ENCODE assay signal across 20 cellular contexts in genomic region chr5:138210985-138211384, GRCh38. TPM values are rescaled to one million over a fixed set of nuclear protein-coding genes. Genes with fewer than 3 reads are reported as not detected.
DNase-seq lines count a peak whose midpoint lies in the region; ATAC-seq and TF ChIP-seq lines count a peak whose summit lies in the region.
"Had no signal": no experiment of that assay in that cellular context is flagged by ENCODE, and none has a peak within 500 bp of the region (broad histone marks: within the 10 kb centered on the region; RNA-seq: fewer than 3 reads in every experiment).

No MANE protein-coding gene starts in this region.

- H3K27ac Mint-ChIP-seq in activated naive CD4-positive, alpha-beta T cell treated with anti-CD3 and anti-CD28 coated beads, Interleukin-2, amount 10 ng/mL, durations not matched to agents 7 days and 5 days = no peak overlapping the region
- H3K27ac Mint-ChIP-seq in GM23338 (no peak overlapping the region), neural crest cell (ENCODE audit: unreplicated experiment) (no peak overlapping the region)
- H3K27ac Mint-ChIP-seq in activated naive CD8-positive, alpha-beta T cell treated with anti-CD3 and anti-CD28 coated beads, Interleukin-2, amount 50 U/mL, for 24 hours = no peak overlapping the region
- H3K27ac Mint-ChIP-seq: endodermal cell had no signal

- TF ChIP-seq CTCF in GM23338 (conservative IDR thresholded peaks at IDR 0.05; ENCODE audit: low read depth in 2 of 2) (no peak), neural crest cell (conservative IDR thresholded peaks at IDR 0.05) (no peak)

- H2AFZ ChIP-seq in GM23338 = no peak overlapping the region

- H3K9me2 ChIP-seq in GM23338 (ENCODE audit: insufficient read depth) = no peaks in the 10 kb centered on the region

- H3F3A ChIP-seq in GM23338 (replicated peaks; ENCODE audit: low read depth) = no peaks in the 10 kb centered on the region

- ATAC-seq in GM23338 = no peak
- ATAC-seq in activated naive CD8-positive, alpha-beta T cell treated with anti-CD3 and anti-CD28 coated beads, Interleukin-2, amount 50 U/mL, for 24 hours = no peak
- ATAC-seq: heart right ventricle had no signal

- peaks cover 5% of the 10 kb centered on the region; the same call in 1 of the 2 replicates for H3K4me1 ChIP-seq in GM23338 (ENCODE audit: insufficient read depth)

- H3K79me2 ChIP-seq in GM23338 (replicated peaks; ENCODE audit: insufficient read depth) = peaks cover 68% of the 10 kb centered on the region

- no peak for DNase-seq in activated naive CD4-positive, alpha-beta T cell treated with anti-CD3 and anti-CD28 coated beads, Interleukin-2, amount 10 ng/mL, durations not matched to agents 7 days and 5 days
- no peak for DNase-seq in activated naive CD4-positive, alpha-beta T cell treated with anti-CD3 and anti-CD28 coated beads, Interleukin-2, amount 50 U/mL, for 16 hours
- no peak for DNase-seq in GM23338 (ENCODE audit: low spot score)
- no peak for DNase-seq in activated naive CD8-positive, alpha-beta T cell treated with anti-CD3 and anti-CD28 coated beads, Interleukin-2, amount 50 U/mL, for 24 hours
- no peak for DNase-seq in neural crest cell (ENCODE audit: low read depth, low spot score)
- no peak for DNase-seq in NK-92 (lab: John Stamatoyannopoulos, UW; ENCODE audit: unreplicated experiment)
- no peak for DNase-seq in NCI-H2227 (lab: John Stamatoyannopoulos, UW; ENCODE audit: unreplicated experiment)
- no peak for DNase-seq in hypothalamus (lab: John Stamatoyannopoulos, UW)
- DNase-seq: activated CD4-positive, alpha-beta T cell treated with anti-CD3 and anti-CD28 coated beads, Interleukin-2, amount 50 U/mL, for 4 hours; activated effector memory CD4-positive, alpha-beta T cell treated with anti-CD3 and anti-CD28 coated beads, Interleukin-2, amount 50 U/mL, for 16 hours; Calu3; colonic mucosa; endodermal cell; heart right ventricle; IMR-90; NCI-H187 treated with DMSO at 0.1 percent for 48 hours; NCI-H510A treated with DMSO at 0.1 percent for 48 hours; stimulated activated naive CD4-positive, alpha-beta T cell treated with Interleukin-2 at 50 U/mL for 16 hours had no signal

- no peak overlapping the region for H3K27ac ChIP-seq in GM23338 (ENCODE audit: low read depth)
- H3K27ac ChIP-seq: colonic mucosa, heart right ventricle, HL-60, tibial nerve had no signal

- H3K4me3 Mint-ChIP-seq in activated naive CD4-positive, alpha-beta T cell treated with anti-CD3 and anti-CD28 coated beads, Interleukin-2, amount 10 ng/mL, durations not matched to agents 7 days and 5 days = peak overlapping the region; percentile 53
- H3K4me3 Mint-ChIP-seq in GM23338 (peak overlapping the region; percentile 50), neural crest cell (peak overlapping the region; percentile 77)
- peak overlapping the region; percentile 9 for H3K4me3 Mint-ChIP-seq in activated naive CD8-positive, alpha-beta T cell treated with anti-CD3 and anti-CD28 coated beads, Interleukin-2, amount 50 U/mL, for 24 hours

- H3K9me3 Mint-ChIP-seq in activated naive CD4-positive, alpha-beta T cell treated with anti-CD3 and anti-CD28 coated beads, Interleukin-2, amount 10 ng/mL, durations not matched to agents 7 days and 5 days = no peaks in the 10 kb centered on the region
- H3K9me3 Mint-ChIP-seq in GM23338 (no peaks in the 10 kb centered on the region; the same call in 2 of the 3 replicates), neural crest cell (no peaks in the 10 kb centered on the region)
- H3K9me3 Mint-ChIP-seq in activated naive CD8-positive, alpha-beta T cell treated with anti-CD3 and anti-CD28 coated beads, Interleukin-2, amount 50 U/mL, for 24 hours = no peaks in the 10 kb centered on the region
- H3K9me3 Mint-ChIP-seq: endodermal cell had no signal

- H4K20me1 ChIP-seq in GM23338 (replicated peaks; ENCODE audit: insufficient read depth) = no peaks in the 10 kb centered on the region; the same call in 1 of the 2 replicates

- H3K4me2 ChIP-seq in GM23338 = no peak overlapping the region

- no peak overlapping the region for H3K4me3 ChIP-seq in GM23338
- H3K4me3 ChIP-seq: colonic mucosa, tibial nerve had no signal

- H3K27me3 Mint-ChIP-seq in activated naive CD4-positive, alpha-beta T cell treated with anti-CD3 and anti-CD28 coated beads, Interleukin-2, amount 10 ng/mL, durations not matched to agents 7 days and 5 days = no peaks in the 10 kb centered on the region
- H3K27me3 Mint-ChIP-seq in GM23338 (ENCODE audit: insufficient read depth, low read depth, poor library complexity) = peaks cover 10% of the 10 kb centered on the region
- H3K27me3 Mint-ChIP-seq in activated naive CD8-positive, alpha-beta T cell treated with anti-CD3 and anti-CD28 coated beads, Interleukin-2, amount 50 U/mL, for 24 hours = no peaks in the 10 kb centered on the region
- H3K27me3 Mint-ChIP-seq in neural crest cell (ENCODE audit: low read depth) = no peaks in the 10 kb centered on the region

- peaks cover 5% of the 10 kb centered on the region; the same call in 1 of the 2 replicates for H3K36me3 ChIP-seq in GM23338 (ENCODE audit: insufficient read depth)
- H3K36me3 ChIP-seq: colonic mucosa had no signal

- H3K27me3 ChIP-seq in GM23338 (ENCODE audit: insufficient read depth) = no peaks in the 10 kb centered on the region
- H3K27me3 ChIP-seq: colonic mucosa, heart right ventricle, tibial nerve had no signal

- peaks cover 25% of the 10 kb centered on the region for H3K4me1 Mint-ChIP-seq in activated naive CD4-positive, alpha-beta T cell treated with anti-CD3 and anti-CD28 coated beads, Interleukin-2, amount 10 ng/mL, durations not matched to agents 7 days and 5 days
- peaks cover 6% of the 10 kb centered on the region; the same call in 2 of the 3 replicates for H3K4me1 Mint-ChIP-seq in GM23338
- H3K4me1 Mint-ChIP-seq in activated naive CD8-positive, alpha-beta T cell treated with anti-CD3 and anti-CD28 coated beads, Interleukin-2, amount 50 U/mL, for 24 hours = peaks cover 26% of the 10 kb centered on the region
- peaks cover 24% of the 10 kb centered on the region for H3K4me1 Mint-ChIP-seq in neural crest cell

- CTCF ChIA-PET in activated naive CD4-positive, alpha-beta T cell treated with anti-CD3 and anti-CD28 coated beads, Interleukin-2, amount 10 ng/mL, durations not matched to agents 7 days and 5 days (lab: Charles Lee) = no interaction called here

- H3K36me3 Mint-ChIP-seq in activated naive CD4-positive, alpha-beta T cell treated with anti-CD3 and anti-CD28 coated beads, Interleukin-2, amount 10 ng/mL, durations not matched to agents 7 days and 5 days = peaks cover 14% of the 10 kb centered on the region
- H3K36me3 Mint-ChIP-seq in GM23338 (ENCODE audit: low read depth) (peaks cover 11% of the 10 kb centered on the region; the same call in 2 of the 3 replicates), neural crest cell (ENCODE audit: low read depth) (no peaks in the 10 kb centered on the region)
- H3K36me3 Mint-ChIP-seq in activated naive CD8-positive, alpha-beta T cell treated with anti-CD3 and anti-CD28 coated beads, Interleukin-2, amount 50 U/mL, for 24 hours (ENCODE audit: low read depth) = peaks cover 3% of the 10 kb centered on the region

TF ChIP-seq in GM23338, 12 proteins besides CTCF, POLR2A, EP300 and RAD21 (continues in another document):
- TF ChIP-seq CREB1 (CRISPR knock-in tag; IDR thresholded peaks at IDR 0.05; ENCODE audit: low read depth) = no peak
- TF ChIP-seq STAT1 (IDR thresholded peaks at IDR 0.05; ENCODE audit: unreplicated experiment) = no peak
- no peak for TF ChIP-seq JUNB (IDR thresholded peaks at IDR 0.05; ENCODE audit: unreplicated experiment)
- no peak for TF ChIP-seq REST (IDR thresholded peaks at IDR 0.05; ENCODE audit: unreplicated experiment)
- no peak for TF ChIP-seq EZH2phosphoT487 (IDR thresholded peaks at IDR 0.05; ENCODE audit: unreplicated experiment)
- no peak for TF ChIP-seq ZNF114 (CRISPR knock-in tag; IDR thresholded peaks at IDR 0.05)
- TF ChIP-seq POLR2AphosphoS5 (IDR thresholded peaks at IDR 0.05; ENCODE audit: low read depth) = no peak
- no peak for TF ChIP-seq NANOG (IDR thresholded peaks at IDR 0.05; ENCODE audit: borderline replicate concordance)

RNA-seq across cellular contexts. Expression of gene CDC23, which starts 2.1 kb away (rescaled TPM):
- total RNA-seq in GM23338 (2014; rRNA removed; shearing (Covaris generic)) = 43.3 and 45.9 TPM in 2 replicates
- 20.2 and 28.0 TPM in 2 replicates for polyA plus RNA-seq in GM23338 (2016; fragmentation: Nextera tagmentation; extraction: Ambion mirVana)
- 55.0 and 56.9 TPM in 2 replicates for total RNA-seq in neural crest cell

RNA-seq across cellular contexts. Expression of gene KIF20A, which starts 32.1 kb away (rescaled TPM):
- 60.4 and 64.9 TPM in 2 replicates for total RNA-seq in GM23338 (2014; rRNA removed; shearing (Covaris generic))
- polyA plus RNA-seq in GM23338 (2016; fragmentation: Nextera tagmentation; extraction: Ambion mirVana) = 35.8 and 41.0 TPM in 2 replicates
- 76.9 and 77.6 TPM in 2 replicates for total RNA-seq in neural crest cell

RNA-seq across cellular contexts. Expression of gene BRD8, which starts 32.6 kb away (rescaled TPM):
- total RNA-seq in GM23338 (2014; rRNA removed; shearing (Covaris generic)) = 39.1 and 45.8 TPM in 2 replicates
- 109 and 117 TPM in 2 replicates for polyA plus RNA-seq in GM23338 (2016; fragmentation: Nextera tagmentation; extraction: Ambion mirVana)
- 101 and 108 TPM in 2 replicates for total RNA-seq in neural crest cell

Comparison
In these comparisons a context has a peak if more than half of its experiments do, and no peak if none do; other contexts are left out.
1. H3K4me3 Mint-ChIP-seq: peak in every context shown above with its lines; median percentile 77 in neural crest cell; 53 in activated naive CD4-positive, alpha-beta T cell treated with anti-CD3 and anti-CD28 coated beads, Interleukin-2, amount 10 ng/mL, durations not matched to agents 7 days and 5 days; 50 in GM23338; 9 in activated naive CD8-positive, alpha-beta T cell treated with anti-CD3 and anti-CD28 coated beads, Interleukin-2, amount 50 U/mL, for 24 hours.